ENCODE assay signal across 10 cellular contexts in the genomic region with DNA sequence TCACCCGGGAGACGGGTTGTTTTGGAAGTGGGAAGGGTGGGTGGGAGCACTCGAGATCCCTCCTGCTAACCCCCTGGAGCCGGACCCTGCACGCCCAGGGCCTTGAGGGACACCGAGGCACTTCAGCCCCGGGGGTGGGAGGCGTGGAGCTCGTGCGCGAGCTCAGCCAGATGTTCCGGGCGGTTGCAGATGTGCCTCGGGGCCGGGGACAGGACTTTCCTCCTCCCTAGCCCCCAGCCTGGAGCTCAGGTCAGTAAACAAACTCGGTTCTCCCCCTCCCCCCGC. TPM values are rescaled to one million over a fixed set of nuclear protein-coding genes. Genes with fewer than 3 reads are reported as not detected.
DNase-seq lines count a peak whose midpoint lies in the region; ATAC-seq, FAIRE-seq and TF ChIP-seq lines count a peak whose summit lies in the region.
"Had no signal": no experiment of that assay in that cellular context is flagged by ENCODE, and none has a peak within 500 bp of the region (broad histone marks: within the 10 kb centered on the region; RNA-seq: fewer than 3 reads in every experiment).

No MANE protein-coding gene starts in this region.

- dilution Hi-C loops in endothelial cell of umbilical vein (cut with MboI; ENCODE audit: extremely low pct_ligation_motif_present, low sequenced_read_pairs), result no loop called here

- no peak for FAIRE-seq in endothelial cell of umbilical vein (lab: Jason Lieb, UNC)
- FAIRE-seq: GM18507 had no signal

- peak overlapping the region; percentile 62 for H3K4me2 ChIP-seq in endothelial cell of umbilical vein (ENCODE audit: insufficient read depth, low read length)

- H3K27ac Mint-ChIP-seq in CD4-positive, CD25-positive, alpha-beta regulatory T cell, result no peak overlapping the region

- CTCF ChIA-PET in endothelial cell of umbilical vein (lab: Charles Lee), result interaction anchor here (1.2 to 6.9 kb wide), 10 partner anchors 9 to 486 kb away, joined by 3 to 321 read pairs (median 21); no protein-coding TSS in a partner anchor

- H3K27ac ChIP-seq in CD4-positive, CD25-positive, alpha-beta regulatory T cell (ENCODE audit: insufficient read depth, low read length, poor library complexity, severe bottlenecking), result no peak overlapping the region
- H3K27ac ChIP-seq in endothelial cell of umbilical vein (ENCODE audit: insufficient read depth, low read depth, low read length) (no peak overlapping the region), neutrophil (no peak overlapping the region), substantia nigra (ENCODE audit: low read depth, low read length, poor library complexity, severe bottlenecking) (no peak overlapping the region)

- no peaks in the 10 kb centered on the region for H3K9me1 ChIP-seq in endothelial cell of umbilical vein (replicated peaks; ENCODE audit: control insufficient read depth, extremely low read depth, insufficient read depth, low read length)

- intact Hi-C loops in endothelial cell of umbilical vein (cut with micrococcal nuclease), result loop anchor here (5.0 kb wide), 2 partner anchors 213 to 473 kb away; no protein-coding TSS in a partner anchor

- DNase-seq in CD4-positive, CD25-positive, alpha-beta regulatory T cell, result peak in 1 of 3 donors; percentile 15
- DNase-seq in NCI-H69 (lab: John Stamatoyannopoulos, UW), result peak; percentile 79
- no peak for DNase-seq in endothelial cell of umbilical vein (ENCODE audit: low read depth, low spot score)
- no peak for DNase-seq in cortex of kidney (lab: John Stamatoyannopoulos, UW)
- DNase-seq in NCI-H1092 (lab: John Stamatoyannopoulos, UW), result no peak
- DNase-seq in substantia nigra (lab: John Stamatoyannopoulos, UW), result no peak
- no peak for DNase-seq in NCI-H1048 (lab: John Stamatoyannopoulos, UW)

- peaks cover 65% of the 10 kb centered on the region for H3K27me3 Mint-ChIP-seq in CD4-positive, CD25-positive, alpha-beta regulatory T cell

- no peak for TF ChIP-seq POLR2A in endothelial cell of umbilical vein (IDR thresholded peaks at IDR 0.05; ENCODE audit: low read depth, low read length)

- H3K9ac ChIP-seq in endothelial cell of umbilical vein (replicated peaks; ENCODE audit: extremely low read depth, insufficient read depth, low read length), result no peak overlapping the region

- ATAC-seq in CD4-positive, CD25-positive, alpha-beta regulatory T cell (ENCODE audit: low read depth in 2 of 2), result no peak

- no peaks in the 10 kb centered on the region for H3K79me2 ChIP-seq in endothelial cell of umbilical vein (ENCODE audit: control insufficient read depth, insufficient read depth, low read length)

- peaks cover 54% of the 10 kb centered on the region for H3K4me1 ChIP-seq in CD4-positive, CD25-positive, alpha-beta regulatory T cell (ENCODE audit: control insufficient read depth, insufficient read depth, low read length, poor library complexity, severe bottlenecking)
- H3K4me1 ChIP-seq in endothelial cell of umbilical vein (ENCODE audit: control insufficient read depth, extremely low read depth, insufficient read depth, low read length) (peaks cover 18% of the 10 kb centered on the region), neutrophil (ENCODE audit: control insufficient read depth in 1 of 2, insufficient read depth in 1 of 2, low read depth in 1 of 2, low read length in 1 of 2) (peaks cover 50 to 53% of the 10 kb centered on the region in 2 experiments)

- H3K36me3 Mint-ChIP-seq in CD4-positive, CD25-positive, alpha-beta regulatory T cell, result no peaks in the 10 kb centered on the region

- no peaks in the 10 kb centered on the region for H3K9me3 ChIP-seq in CD4-positive, CD25-positive, alpha-beta regulatory T cell (ENCODE audit: control insufficient read depth in 2 of 2, low read length in 2 of 2)
- H3K9me3 ChIP-seq in endothelial cell of umbilical vein (replicated peaks; ENCODE audit: control insufficient read depth, insufficient read depth, low read length), result no peaks in the 10 kb centered on the region
- no peaks in the 10 kb centered on the region for H3K9me3 ChIP-seq in neutrophil

- H3K27me3 ChIP-seq in CD4-positive, CD25-positive, alpha-beta regulatory T cell (ENCODE audit: control insufficient read depth, insufficient read depth, low read length), result peaks cover 12% of the 10 kb centered on the region
- peaks cover 52 to 72% of the 10 kb centered on the region in 2 experiments for H3K27me3 ChIP-seq in endothelial cell of umbilical vein (ENCODE audit: control insufficient read depth in 2 of 2, insufficient read depth in 2 of 2, low read length in 2 of 2)
- H3K27me3 ChIP-seq in neutrophil, result peaks cover 96% of the 10 kb centered on the region

- POLR2A ChIA-PET in endothelial cell of umbilical vein (lab: Charles Lee), result interaction anchor here (0.9 kb wide), 1 partner anchor 19 kb away, joined by 3 read pairs; no protein-coding TSS in a partner anchor

- H2AFZ ChIP-seq in endothelial cell of umbilical vein (ENCODE audit: low read depth, low read length), result no peak overlapping the region

- peak overlapping the region in 3 of 4 donors; percentile 32 to 71 (median 63) for H3K4me3 Mint-ChIP-seq in CD4-positive, CD25-positive, alpha-beta regulatory T cell

- no TSS peak for BruUV-seq in endothelial cell of umbilical vein (replicated peaks; lab: Mats Ljungman, UMichigan)

- no peaks in the 10 kb centered on the region for H4K20me1 ChIP-seq in endothelial cell of umbilical vein (replicated peaks; ENCODE audit: control insufficient read depth, extremely low read depth, insufficient read depth, low read length)

- TF ChIP-seq CTCF in endothelial cell of umbilical vein (IDR thresholded peaks at IDR 0.05; ENCODE audit: extremely low read depth in 1 of 2, insufficient read depth in 1 of 2, low read depth in 1 of 2, low read length in 2 of 2), result no peak
- no peak for TF ChIP-seq CTCF in neutrophil (IDR thresholded peaks at IDR 0.05)

- peaks cover 0 to 23% (median 11%) of the 10 kb centered on the region in 4 donors for H3K4me1 Mint-ChIP-seq in CD4-positive, CD25-positive, alpha-beta regulatory T cell

- no peaks in the 10 kb centered on the region for H3K36me3 ChIP-seq in CD4-positive, CD25-positive, alpha-beta regulatory T cell (ENCODE audit: control insufficient read depth, insufficient read depth, low read length)
- no peaks in the 10 kb centered on the region for H3K36me3 ChIP-seq in endothelial cell of umbilical vein (ENCODE audit: control insufficient read depth in 2 of 2, extremely low read depth in 1 of 2, insufficient read depth in 2 of 2, low read length in 2 of 2)
- H3K36me3 ChIP-seq in neutrophil, result no peaks in the 10 kb centered on the region

- H3K9me3 Mint-ChIP-seq in CD4-positive, CD25-positive, alpha-beta regulatory T cell, result peaks cover 0 to 3% (median 0%) of the 10 kb centered on the region in 7 donors
- H3K9me3 Mint-ChIP-seq: neural crest cell had no signal

- no peak overlapping the region for H3K4me3 ChIP-seq in CD4-positive, CD25-positive, alpha-beta regulatory T cell (ENCODE audit: low read depth, low read length)
- H3K4me3 ChIP-seq in endothelial cell of umbilical vein (replicated peaks in 1 of 3; ENCODE audit: insufficient read depth in 1 of 3, low read depth in 1 of 3, low read length in 3 of 3) (no peak overlapping the region), neutrophil (ENCODE audit: low read depth in 1 of 2, low read length in 1 of 2) (peak overlapping the region; percentile 62 to 63)

TF ChIP-seq in endothelial cell of umbilical vein, 7 proteins besides CTCF, POLR2A, EP300 and RAD21:
- TF ChIP-seq, protein P1, sequence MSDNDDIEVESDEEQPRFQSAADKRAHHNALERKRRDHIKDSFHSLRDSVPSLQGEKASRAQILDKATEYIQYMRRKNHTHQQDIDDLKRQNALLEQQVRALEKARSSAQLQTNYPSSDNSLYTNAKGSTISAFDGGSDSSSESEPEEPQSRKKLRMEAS (IDR thresholded peaks at IDR 0.05; ENCODE audit: insufficient read depth, insufficient read length), result no peak
- TF ChIP-seq FOS (IDR thresholded peaks at IDR 0.05; ENCODE audit: borderline replicate concordance, insufficient read depth, low read length) (no peak), MYC (IDR thresholded peaks at IDR 0.05; ENCODE audit: low read depth, low read length) (no peak), JUN (IDR thresholded peaks at IDR 0.05; ENCODE audit: borderline replicate concordance, insufficient read depth, insufficient read length, low read depth) (no peak), EZH2 (IDR thresholded peaks at IDR 0.05; ENCODE audit: borderline replicate concordance, low read depth, low read length, severe bottlenecking) (no peak), GATA2 (IDR thresholded peaks at IDR 0.05; ENCODE audit: insufficient read depth, insufficient read length, low read depth, low read length) (no peak), POLR2AphosphoS5 (IDR thresholded peaks at IDR 0.05; ENCODE audit: insufficient read depth, low read depth, low read length) (no peak)

RNA-seq across cellular contexts. Expression of a gene that starts 3.3 kb away (rescaled TPM):
- not detected for total RNA-seq in CD4-positive, CD25-positive, alpha-beta regulatory T cell
- polyA plus RNA-seq in CD4-positive, CD25-positive, alpha-beta regulatory T cell, result 1 to 10 TPM in 1 of 4 donors, under 1 TPM in 1, not detected in 2; 0.43 to 1.2 TPM
- not detected in 2 replicates for total RNA-seq in endothelial cell of umbilical vein
- 0.03 TPM in 1 of 2 replicates, not detected in the other for polyA plus RNA-seq in endothelial cell of umbilical vein
- 0.03 TPM in 1 of 2 replicates, not detected in the other for polyA plus RNA-seq in endothelial cell of umbilical vein (2011; cell fraction: cytosol; rRNA removed)
- polyA plus RNA-seq in endothelial cell of umbilical vein (2011; cell fraction: nucleus; rRNA removed), result not detected in 2 replicates
- polyA plus RNA-seq in endothelial cell of umbilical vein (2012), result 0.37 TPM in 1 of 2 replicates, not detected in the other
- not detected in 2 replicates for polyA minus RNA-seq in endothelial cell of umbilical vein
- polyA minus RNA-seq in endothelial cell of umbilical vein (2011; cell fraction: cytosol; rRNA and poly(A)+ RNA removed), result 1.1 TPM
- not detected in 2 replicates for polyA minus RNA-seq in endothelial cell of umbilical vein (2011; cell fraction: nucleus; rRNA and poly(A)+ RNA removed)

Comparison
In these comparisons a context has a peak if more than half of its experiments do, and no peak if none do; other contexts are left out.
1. H3K4me3 ChIP-seq: peak in neutrophil (2 of 2); none in CD4-positive, CD25-positive, alpha-beta regulatory T cell (single experiment) and endothelial cell of umbilical vein (0 of 3).